Comparison of ENCODE assay signal across 20 cellular contexts in the genomic region with DNA sequence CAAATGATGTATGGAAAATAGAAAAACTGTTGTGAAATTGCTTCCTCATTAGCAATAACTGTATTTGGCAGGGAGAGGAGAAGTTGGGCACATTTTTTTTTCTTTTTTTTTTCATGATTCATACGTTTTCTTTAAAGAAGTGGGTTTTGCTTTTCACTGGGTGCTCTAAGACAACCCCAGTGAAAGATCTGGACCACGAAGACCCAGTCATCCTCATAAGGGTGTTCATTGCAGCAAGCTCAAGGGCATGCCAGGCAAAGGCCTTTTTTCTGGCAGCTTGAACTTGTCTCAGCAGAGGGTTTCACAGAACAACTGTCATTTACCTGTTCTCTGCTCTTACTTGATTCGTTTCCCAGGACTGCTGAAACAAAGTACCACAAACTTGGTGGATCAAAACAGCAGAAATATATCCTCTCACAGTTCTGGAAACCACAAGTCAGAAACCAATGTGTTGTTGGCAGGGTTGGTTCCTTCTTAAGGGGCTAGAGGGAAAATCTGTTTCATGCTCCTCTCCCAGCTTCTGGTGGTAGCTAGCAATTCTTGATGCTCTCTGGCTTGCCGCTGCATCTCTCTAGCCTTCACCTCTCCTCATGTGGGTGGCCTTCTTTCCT. TPM values are rescaled to one million over a fixed set of nuclear protein-coding genes. Genes with fewer than 3 reads are reported as not detected.
DNase-seq lines count a peak whose midpoint lies in the region; ATAC-seq, FAIRE-seq and TF ChIP-seq lines count a peak whose summit lies in the region.
"Had no signal": no experiment of that assay in that cellular context is flagged by ENCODE, and none has a peak within 500 bp of the region (broad histone marks: within the 10 kb centered on the region; RNA-seq: fewer than 3 reads in every experiment).

No MANE protein-coding gene starts in this region.

- no peak for TF ChIP-seq POLR2A in GM12892 (IDR thresholded peaks at IDR 0.05; ENCODE audit: low read depth, low read length)

- no peak for DNase-seq in CD14-positive monocyte (ENCODE audit: low spot score)
- DNase-seq in GM12892 (ENCODE audit: insufficient read length): no peak
- DNase-seq in NOMO-1 treated with dmso at 0.1 percent for 144 hours (lab: John Stamatoyannopoulos, UW; ENCODE audit: unreplicated experiment): peak; percentile 68
- peak; percentile 8 for DNase-seq in fibroblast of mammary gland (ENCODE audit: low read depth)
- DNase-seq in NCI-H345 (lab: John Stamatoyannopoulos, UW): no peak
- DNase-seq in mesothelial cell of epicardium (ENCODE audit: low spot score in 2 of 2, unreplicated experiment in 2 of 2): no peak
- DNase-seq: ACHN; CD4-positive, alpha-beta memory T cell; GF-D8; GM23248; NCI-H1105; NCI-H1694 treated with DMSO at 0.1 percent for 48 hours; NCI-H446; NCI-H748 treated with DMSO at 0.1 percent for 48 hours had no signal

- peaks cover 0 to 6% (median 0%) of the 10 kb centered on the region in 7 donors for H3K9me3 Mint-ChIP-seq in CD14-positive monocyte
- H3K9me3 Mint-ChIP-seq in mesothelial cell of epicardium: peaks cover 20% of the 10 kb centered on the region
- H3K9me3 Mint-ChIP-seq: CD4-positive, alpha-beta memory T cell; IgD-negative memory B cell had no signal

- intact Hi-C loops in CD14-positive monocyte (cut with micrococcal nuclease): no loop called here

- no peak for ATAC-seq in GM18502 (IDR thresholded peaks at IDR 0.05; ENCODE audit: poor library complexity, unreplicated experiment)
- ATAC-seq: HCT116 had no signal

- TF ChIP-seq CTCF in CD14-positive monocyte (IDR thresholded peaks at IDR 0.05) (no peak), fibroblast of mammary gland (conservative IDR thresholded peaks at IDR 0.05; ENCODE audit: control insufficient read depth, insufficient read depth, low read depth, low read length) (no peak), mesothelial cell of epicardium (IDR thresholded peaks at IDR 0.05; ENCODE audit: unreplicated experiment) (no peak)

- H3K27ac Mint-ChIP-seq in CD14-positive monocyte (peak overlapping the region; percentile 80 to 93 (median 89)), mesothelial cell of epicardium (no peak overlapping the region)
- H3K27ac Mint-ChIP-seq: IgD-negative memory B cell had no signal

- FAIRE-seq in GM12892 (lab: Jason Lieb, UNC): peak; percentile 67

- H3K27me3 Mint-ChIP-seq in CD14-positive monocyte (ENCODE audit: low read depth in 3 of 3) (peaks cover 0 to 64% (median 0%) of the 10 kb centered on the region in 3 donors), mesothelial cell of epicardium (ENCODE audit: low read depth) (no peaks in the 10 kb centered on the region)
- H3K27me3 Mint-ChIP-seq: CD4-positive, alpha-beta memory T cell had no signal

- no peak overlapping the region for H3K4me3 ChIP-seq in fibroblast of mammary gland (ENCODE audit: control insufficient read depth, low read depth, low read length)
- H3K4me3 ChIP-seq: GM23248, SJSA1 had no signal

- H3K36me3 Mint-ChIP-seq in CD14-positive monocyte: peaks cover 41 to 54% of the 10 kb centered on the region in 2 donors
- no peaks in the 10 kb centered on the region for H3K36me3 Mint-ChIP-seq in mesothelial cell of epicardium
- H3K36me3 Mint-ChIP-seq: CD4-positive, alpha-beta memory T cell; IgD-negative memory B cell had no signal

- H3K4me1 Mint-ChIP-seq in CD14-positive monocyte (peaks cover 72% of the 10 kb centered on the region), mesothelial cell of epicardium (no peaks in the 10 kb centered on the region)

- H3K4me3 Mint-ChIP-seq in CD14-positive monocyte: peak overlapping the region; percentile 73 to 88
- H3K4me3 Mint-ChIP-seq in mesothelial cell of epicardium: no peak overlapping the region
- H3K4me3 Mint-ChIP-seq: CD4-positive, alpha-beta memory T cell had no signal

RNA-seq across cellular contexts. Expression of a gene that starts 4.5 kb away (rescaled TPM):
- polyA plus RNA-seq in CD14-positive monocyte: 10 to 100 TPM; 48.5 to 61.9 TPM
- not detected for polyA plus RNA-seq in GM12892 (2012; ENCODE audit: missing spikeins)
- total RNA-seq in mesothelial cell of epicardium: not detected in 3 replicates
- total RNA-seq: GM23248, HT1080, RPMI7951, SJSA1 had no signal
- polyA plus RNA-seq: CD4-positive, alpha-beta memory T cell; GM23248 had no signal

RNA-seq across cellular contexts. Expression of a gene that starts 44.1 kb away (rescaled TPM):
- polyA plus RNA-seq in CD14-positive monocyte: 10 to 100 TPM; 23.0 to 27.3 TPM
- 19.1 TPM for polyA plus RNA-seq in GM12892 (2012; ENCODE audit: missing spikeins)
- total RNA-seq in mesothelial cell of epicardium: 0.04 TPM in 2 of 3 replicates, not detected in the other
- total RNA-seq: GM23248, HT1080, RPMI7951 had no signal
- polyA plus RNA-seq: GM23248 had no signal

Comparison
In these comparisons a context has a peak if more than half of its experiments do, and no peak if none do; other contexts are left out.
1. DNase-seq: peak in NOMO-1 treated with dmso at 0.1 percent for 144 hours (single experiment) and fibroblast of mammary gland (single experiment); none in CD14-positive monocyte (single experiment), GM12892 (single experiment), NCI-H345 (single experiment) and mesothelial cell of epicardium (0 of 2).